In genomic region chr21:45640888-45641479, GRCh38 we compare ENCODE assay signal across 10 cellular contexts. TPM values are rescaled to one million over a fixed set of nuclear protein-coding genes. Genes with fewer than 3 reads are reported as not detected.
DNase-seq lines count a peak whose midpoint lies in the region; ATAC-seq, FAIRE-seq and TF ChIP-seq lines count a peak whose summit lies in the region.
"Had no signal": no experiment of that assay in that cellular context is flagged by ENCODE, and none has a peak within 500 bp of the region (broad histone marks: within the 10 kb centered on the region; RNA-seq: fewer than 3 reads in every experiment).

No MANE protein-coding gene starts in this region.

- no peaks in the 10 kb centered on the region for H3K9me2 ChIP-seq in GM23338 (ENCODE audit: insufficient read depth)

- H2BK15ac ChIP-seq in mesenchymal stem cell (ENCODE audit: low read depth, poor library complexity, severe bottlenecking), result no peak overlapping the region

- TF ChIP-seq CTCF in GM23338 (conservative IDR thresholded peaks at IDR 0.05; ENCODE audit: low read depth in 2 of 2) (peak in 1 of 2 experiments; percentile 28; a peak in 1 of 4 replicates), astrocyte (IDR thresholded peaks at IDR 0.05; ENCODE audit: insufficient read depth, low read depth, low read length) (no peak)

- H4K20me1 ChIP-seq in GM23338 (replicated peaks; ENCODE audit: insufficient read depth) (peaks cover 15% of the 10 kb centered on the region; the same call in 1 of the 2 replicates), astrocyte (ENCODE audit: insufficient read depth, low read length) (peaks cover 14% of the 10 kb centered on the region)

- ATAC-seq in GM23338, result peak; percentile 54
- ATAC-seq in GM21737 (IDR thresholded peaks at IDR 0.05; ENCODE audit: unreplicated experiment), result no peak
- no peak for ATAC-seq in GM18511 (IDR thresholded peaks at IDR 0.05; ENCODE audit: unreplicated experiment)
- ATAC-seq in GM21423 (IDR thresholded peaks at IDR 0.05; ENCODE audit: unreplicated experiment), result no peak
- ATAC-seq in HG02678 (IDR thresholded peaks at IDR 0.05; ENCODE audit: unreplicated experiment), result no peak

- DNase-seq in CD4-positive, alpha-beta memory T cell, result peak in 2 of 5 donors; percentile 17 to 23
- peak; percentile 77 for DNase-seq in GM23338 (ENCODE audit: low spot score)
- DNase-seq in astrocyte (ENCODE audit: low read depth), result no peak
- DNase-seq in mesenchymal stem cell, result peak; percentile 90
- DNase-seq: activated B cell treated with CpG ODN at 0.5 μM for 24 hours had no signal

- no peak overlapping the region for H3K4ac ChIP-seq in mesenchymal stem cell (ENCODE audit: low read depth in 1 of 2, low read length in 2 of 2)

- H3K4me2 ChIP-seq in GM23338 (peak overlapping the region; percentile 78; the same call in 1 of the 2 replicates), astrocyte (ENCODE audit: low read length) (peak overlapping the region; percentile 36), mesenchymal stem cell (ENCODE audit: low read length, poor library complexity, severe bottlenecking) (peak overlapping the region; percentile 24)

- H3K14ac ChIP-seq in mesenchymal stem cell (ENCODE audit: low read length in 2 of 2), result no peak overlapping the region

- H3K9ac ChIP-seq in astrocyte (ENCODE audit: low read length) (peak overlapping the region; percentile 23), mesenchymal stem cell (ENCODE audit: low read length) (peak overlapping the region; percentile 40)

- no peak overlapping the region for H2BK120ac ChIP-seq in mesenchymal stem cell (ENCODE audit: low read depth, low read length)

- POLR2A ChIA-PET in CD4-positive, alpha-beta memory T cell (lab: Charles Lee; ENCODE audit: partially characterized antibody), result no interaction called here

- peak overlapping the region; percentile 69 for H2AFZ ChIP-seq in GM23338
- H2AFZ ChIP-seq in astrocyte (ENCODE audit: low read depth, low read length), result peak overlapping the region; percentile 43
- H2AFZ ChIP-seq in mesenchymal stem cell (ENCODE audit: low read depth, low read length), result peak overlapping the region; percentile 21

- H3K36me3 Mint-ChIP-seq in CD4-positive, alpha-beta memory T cell, result peaks cover 0 to 5% of the 10 kb centered on the region in 2 donors
- H3K36me3 Mint-ChIP-seq in GM23338 (ENCODE audit: low read depth) (no peaks in the 10 kb centered on the region), astrocyte (ENCODE audit: low read depth, unreplicated experiment) (peaks cover 1% of the 10 kb centered on the region)

- peaks cover 11% of the 10 kb centered on the region for H3K27me3 ChIP-seq in CD4-positive, alpha-beta memory T cell (ENCODE audit: insufficient read depth, low read length)
- H3K27me3 ChIP-seq in GM23338 (ENCODE audit: insufficient read depth) (peaks cover 31% of the 10 kb centered on the region), astrocyte (ENCODE audit: insufficient read depth, low read length) (no peaks in the 10 kb centered on the region), mesenchymal stem cell (ENCODE audit: control insufficient read depth in 1 of 2, insufficient read depth in 1 of 2, low read length in 2 of 2) (peaks cover 0 to 17% of the 10 kb centered on the region in 2 experiments)

- H3F3A ChIP-seq in GM23338 (replicated peaks; ENCODE audit: low read depth), result peaks cover 12% of the 10 kb centered on the region; the same call in 1 of the 2 replicates

- intact Hi-C loops in CD4-positive, alpha-beta memory T cell (cut with micrococcal nuclease), result loop anchor here (10.0 kb wide), 2 partner anchors 86 to 826 kb away; partner anchors contain the start of gene SUMO3

- no peak overlapping the region for H2AK5ac ChIP-seq in mesenchymal stem cell (ENCODE audit: low read length, severe bottlenecking)

- H3K27ac Mint-ChIP-seq in CD4-positive, alpha-beta memory T cell, result peak overlapping the region; percentile 47 to 81 (median 76)
- H3K27ac Mint-ChIP-seq in GM23338 (no peak overlapping the region), astrocyte (ENCODE audit: unreplicated experiment) (no peak overlapping the region)

- H4K8ac ChIP-seq in mesenchymal stem cell (ENCODE audit: low read length), result peak overlapping the region; percentile 87

- no peak overlapping the region for H3K23ac ChIP-seq in mesenchymal stem cell (ENCODE audit: low read length in 2 of 2)

- CTCF ChIA-PET in CD4-positive, alpha-beta memory T cell (lab: Charles Lee; ENCODE audit: partially characterized antibody), result no interaction called here

- WGBS in mesenchymal stem cell, result 30% methylated on average over 21 of the region's 23 CpGs

- peak overlapping the region in 7 of 8 donors; percentile 12 to 73 (median 36) for H3K4me3 Mint-ChIP-seq in CD4-positive, alpha-beta memory T cell
- H3K4me3 Mint-ChIP-seq in GM23338 (0 out of 3 replicates have a peak overlapping the region, but pooled peaks have one; percentile 19), astrocyte (ENCODE audit: unreplicated experiment) (no peak overlapping the region)

- H3K18ac ChIP-seq in mesenchymal stem cell (ENCODE audit: low read depth in 1 of 2, low read length in 2 of 2), result peak overlapping the region in 1 of 2 experiments; percentile 74

- peaks cover 0 to 5% (median 3%) of the 10 kb centered on the region in 8 donors for H3K9me3 Mint-ChIP-seq in CD4-positive, alpha-beta memory T cell
- H3K9me3 Mint-ChIP-seq in GM23338 (no peaks in the 10 kb centered on the region; the same call in 1 of the 3 replicates), astrocyte (ENCODE audit: unreplicated experiment) (no peaks in the 10 kb centered on the region)
- H3K9me3 Mint-ChIP-seq: activated B cell treated with CpG ODN at 0.5 μM for 24 hours had no signal

- no peaks in the 10 kb centered on the region for H3K9me3 ChIP-seq in CD4-positive, alpha-beta memory T cell (ENCODE audit: control insufficient read depth in 1 of 2, low read length in 2 of 2)
- H3K9me3 ChIP-seq in astrocyte (ENCODE audit: insufficient read depth, low read depth, low read length), result peaks cover 5% of the 10 kb centered on the region
- no peaks in the 10 kb centered on the region for H3K9me3 ChIP-seq in mesenchymal stem cell (ENCODE audit: control insufficient read depth, low read length)

- peaks cover 4 to 15% of the 10 kb centered on the region in 2 donors for H3K27me3 Mint-ChIP-seq in CD4-positive, alpha-beta memory T cell
- H3K27me3 Mint-ChIP-seq in GM23338 (ENCODE audit: insufficient read depth, low read depth, poor library complexity) (peaks cover 25% of the 10 kb centered on the region), astrocyte (ENCODE audit: low read depth, unreplicated experiment) (peaks cover 24% of the 10 kb centered on the region)

- FAIRE-seq in astrocyte (lab: Jason Lieb, UNC), result no peak

- peaks cover 7 to 37% (median 24%) of the 10 kb centered on the region in 4 donors for H3K4me1 Mint-ChIP-seq in CD4-positive, alpha-beta memory T cell
- H3K4me1 Mint-ChIP-seq in GM23338 (peaks cover 32% of the 10 kb centered on the region), astrocyte (ENCODE audit: low read depth, unreplicated experiment) (peaks cover 2% of the 10 kb centered on the region)

- H3K79me1 ChIP-seq in mesenchymal stem cell (replicated peaks; ENCODE audit: low read length, poor library complexity, severe bottlenecking), result peaks cover 4% of the 10 kb centered on the region

- H3K79me2 ChIP-seq in GM23338 (replicated peaks; ENCODE audit: insufficient read depth), result 0 out of 2 replicates have a peak, but pooled peaks cover 5% of the 10 kb centered on the region
- H3K79me2 ChIP-seq in astrocyte (ENCODE audit: insufficient read depth, low read length), result no peaks in the 10 kb centered on the region

- no peaks in the 10 kb centered on the region for H3K36me3 ChIP-seq in CD4-positive, alpha-beta memory T cell (ENCODE audit: insufficient read depth, low read length)
- H3K36me3 ChIP-seq in GM23338 (ENCODE audit: insufficient read depth), result no peaks in the 10 kb centered on the region
- no peaks in the 10 kb centered on the region for H3K36me3 ChIP-seq in astrocyte (ENCODE audit: insufficient read depth, low read length)
- no peaks in the 10 kb centered on the region for H3K36me3 ChIP-seq in mesenchymal stem cell (ENCODE audit: control insufficient read depth in 1 of 2, insufficient read depth in 2 of 2, low read depth in 1 of 2, low read length in 2 of 2)

- H2BK5ac ChIP-seq in mesenchymal stem cell (ENCODE audit: low read depth, low read length, poor library complexity, severe bottlenecking), result no peak overlapping the region

- peak overlapping the region in 1 of 2 experiments; percentile 21 for H2BK12ac ChIP-seq in mesenchymal stem cell (ENCODE audit: low read length in 2 of 2)

- H3K4me1 ChIP-seq in CD4-positive, alpha-beta memory T cell (ENCODE audit: insufficient read depth, low read length), result peaks cover 24% of the 10 kb centered on the region
- peaks cover 12% of the 10 kb centered on the region for H3K4me1 ChIP-seq in GM23338 (ENCODE audit: insufficient read depth)
- peaks cover 23% of the 10 kb centered on the region for H3K4me1 ChIP-seq in astrocyte (ENCODE audit: insufficient read depth, low read length)
- H3K4me1 ChIP-seq in mesenchymal stem cell (ENCODE audit: control insufficient read depth, insufficient read depth, low read depth, low read length), result peaks cover 32% of the 10 kb centered on the region

- H3K27ac ChIP-seq in CD4-positive, alpha-beta memory T cell (ENCODE audit: low read depth, low read length), result no peak overlapping the region
- H3K27ac ChIP-seq in GM23338 (ENCODE audit: low read depth) (no peak overlapping the region), astrocyte (ENCODE audit: low read depth, low read length) (peak overlapping the region; percentile 50), mesenchymal stem cell (ENCODE audit: low read length, poor library complexity, severe bottlenecking) (peak overlapping the region; percentile 69)

- no peak overlapping the region for H3K4me3 ChIP-seq in CD4-positive, alpha-beta memory T cell (ENCODE audit: low read length in 2 of 2)
- H3K4me3 ChIP-seq in GM23338 (0 out of 2 replicates have a peak overlapping the region, but pooled peaks have one; percentile 58), astrocyte (ENCODE audit: insufficient read depth, low read depth, low read length) (no peak overlapping the region), mesenchymal stem cell (ENCODE audit: insufficient read depth in 1 of 2, low read depth in 1 of 2, low read length in 2 of 2) (peak overlapping the region in 1 of 2 experiments; percentile 47)
- H3K4me3 ChIP-seq: lung had no signal

- peak overlapping the region; percentile 35 for H4K91ac ChIP-seq in mesenchymal stem cell (ENCODE audit: low read length)

TF ChIP-seq in GM23338, 12 proteins besides CTCF, POLR2A, EP300 and RAD21 (continues in another document):
- TF ChIP-seq STAT1 (IDR thresholded peaks at IDR 0.05; ENCODE audit: unreplicated experiment) (no peak), EZH2phosphoT487 (IDR thresholded peaks at IDR 0.05; ENCODE audit: unreplicated experiment) (no peak), JUNB (IDR thresholded peaks at IDR 0.05; ENCODE audit: unreplicated experiment) (no peak)

RNA-seq across cellular contexts. Expression of gene PCBP3, which starts 2.5 kb away (rescaled TPM):
- total RNA-seq in CD4-positive, alpha-beta memory T cell, result 1 to 10 TPM in 1 of 2 experiments, under 1 TPM in 1; 0.99 to 1.6 TPM
- 1 to 10 TPM in 1 of 2 donors, under 1 TPM in 1; 0.36 to 1.1 TPM for polyA plus RNA-seq in CD4-positive, alpha-beta memory T cell
- total RNA-seq in GM23338 (2014; rRNA removed; shearing (Covaris generic)), result 7.8 and 9.1 TPM in 2 replicates
- polyA plus RNA-seq in GM23338 (2016; fragmentation: Nextera tagmentation; extraction: Ambion mirVana), result 6.5 and 7.1 TPM in 2 replicates
- total RNA-seq in astrocyte, result 1.8 and 2.5 TPM in 2 replicates
- 6.0 TPM for polyA plus RNA-seq in mesenchymal stem cell (2013, experiment 1 of 2)
- 6.1 TPM for polyA plus RNA-seq in mesenchymal stem cell (2013, experiment 2 of 2)
- total RNA-seq: activated B cell treated with CpG ODN at 0.5 μM for 24 hours had no signal

Comparison
In these comparisons a context has a peak if more than half of its experiments do, and no peak if none do; other contexts are left out.
1. H3K27ac ChIP-seq: peak in astrocyte (single experiment) and mesenchymal stem cell (single experiment); none in CD4-positive, alpha-beta memory T cell (single experiment) and GM23338 (single experiment).
2. H3K27ac Mint-ChIP-seq: peak in CD4-positive, alpha-beta memory T cell (7 of 7); none in GM23338 (single experiment) and astrocyte (single experiment).
3. H3K4me2 ChIP-seq: peak in every context shown above with its lines; median percentile 78 in GM23338; 36 in astrocyte; 24 in mesenchymal stem cell.
4. Peak in every context shown above with its lines, with median percentiles within 50 percentile points of each other: H2AFZ ChIP-seq.